In genomic region chr5:150320048-150320555, GRCh38 we compare ENCODE assay signal across 8 cellular contexts. TPM values are rescaled to one million over a fixed set of nuclear protein-coding genes. Genes with fewer than 3 reads are reported as not detected.
DNase-seq lines count a peak whose midpoint lies in the region; ATAC-seq and TF ChIP-seq lines count a peak whose summit lies in the region.

No MANE protein-coding gene starts in this region.

- H3K27ac Mint-ChIP-seq in activated T-helper 2 cell treated with anti-CD3 and anti-CD28 coated beads, Interferon-gamma antibody, Interleukin-2, Interleukin-4, amounts not matched to agents 10 μg/mL and 5 μg/mL and 100 μg/mL, durations not matched to agents 14 hours and 24 hours and 36 hours: no peak overlapping the region

- peak; percentile 13 for DNase-seq in DMS53 (lab: John Stamatoyannopoulos, UW)
- no peak for DNase-seq in DMS53 treated with DMSO at 0.1 percent for 48 hours (lab: John Stamatoyannopoulos, UW; ENCODE audit: unreplicated experiment)
- DNase-seq in caudate nucleus (lab: John Stamatoyannopoulos, UW): peak in 41 of 61 donors; percentile 3 to 87 (median 45)
- DNase-seq in left kidney (ENCODE audit: low read depth, low spot score): peak; percentile 59
- DNase-seq in upper lobe of left lung: no peak
- DNase-seq in RPMI8226: no peak
- no peak for DNase-seq in activated naive CD4-positive, alpha-beta T cell (lab: John Stamatoyannopoulos, UW)
- DNase-seq in activated T-helper 2 cell treated with anti-CD3 and anti-CD28 coated beads, Interferon-gamma antibody, Interleukin-2, Interleukin-4, amounts not matched to agents 10 μg/mL and 5 μg/mL and 100 μg/mL, durations not matched to agents 14 hours and 24 hours and 36 hours (ENCODE audit: low spot score): no peak

- H3K4me3 Mint-ChIP-seq in activated T-helper 2 cell treated with anti-CD3 and anti-CD28 coated beads, Interferon-gamma antibody, Interleukin-2, Interleukin-4, amounts not matched to agents 10 μg/mL and 5 μg/mL and 100 μg/mL, durations not matched to agents 14 hours and 24 hours and 36 hours (ENCODE audit: low read depth): no peak overlapping the region

- no peak for TF ChIP-seq POLR2A in upper lobe of left lung (IDR thresholded peaks at IDR 0.05)

- H3K27me3 ChIP-seq in upper lobe of left lung: no peaks in the 10 kb centered on the region

- H3K27me3 Mint-ChIP-seq in activated T-helper 2 cell treated with anti-CD3 and anti-CD28 coated beads, Interferon-gamma antibody, Interleukin-2, Interleukin-4, amounts not matched to agents 10 μg/mL and 5 μg/mL and 100 μg/mL, durations not matched to agents 14 hours and 24 hours and 36 hours (ENCODE audit: low read depth): peaks cover under 1% of the 10 kb centered on the region

- intact Hi-C loops in activated T-helper 2 cell treated with anti-CD3 and anti-CD28 coated beads, Interferon-gamma antibody, Interleukin-2, Interleukin-4, amounts not matched to agents 10 μg/mL and 5 μg/mL and 100 μg/mL, durations not matched to agents 14 hours and 24 hours and 36 hours (cut with micrococcal nuclease): no loop called here

- TF ChIP-seq EP300 in upper lobe of left lung (IDR thresholded peaks at IDR 0.05): no peak

- 71 to 84% methylated on average over 2 of the region's 2 CpGs for WGBS in upper lobe of left lung, 2 donors

- H3K4me1 Mint-ChIP-seq in activated T-helper 2 cell treated with anti-CD3 and anti-CD28 coated beads, Interferon-gamma antibody, Interleukin-2, Interleukin-4, amounts not matched to agents 10 μg/mL and 5 μg/mL and 100 μg/mL, durations not matched to agents 14 hours and 24 hours and 36 hours (ENCODE audit: low read depth): peaks cover 7% of the 10 kb centered on the region

- H3K36me3 ChIP-seq in upper lobe of left lung: no peaks in the 10 kb centered on the region

- no peak for TF ChIP-seq CTCF in upper lobe of left lung (IDR thresholded peaks at IDR 0.05)

- peak overlapping the region; percentile 68 for H3K27ac ChIP-seq in caudate nucleus (ENCODE audit: low read depth, low read length)
- H3K27ac ChIP-seq in upper lobe of left lung: no peak overlapping the region

- ATAC-seq in upper lobe of left lung (ENCODE audit: low FRiP score in 2 of 2): peak; percentile 62 to 89

- no peak overlapping the region for H3K4me3 ChIP-seq in upper lobe of left lung

- H3K9me3 ChIP-seq in upper lobe of left lung: no peaks in the 10 kb centered on the region

- no peaks in the 10 kb centered on the region for H3K9me3 Mint-ChIP-seq in activated T-helper 2 cell treated with anti-CD3 and anti-CD28 coated beads, Interferon-gamma antibody, Interleukin-2, Interleukin-4, amounts not matched to agents 10 μg/mL and 5 μg/mL and 100 μg/mL, durations not matched to agents 14 hours and 24 hours and 36 hours

- peaks cover 0 to 7% (median 0%) of the 10 kb centered on the region in 4 donors for H3K4me1 ChIP-seq in upper lobe of left lung

- H3K36me3 Mint-ChIP-seq in activated T-helper 2 cell treated with anti-CD3 and anti-CD28 coated beads, Interferon-gamma antibody, Interleukin-2, Interleukin-4, amounts not matched to agents 10 μg/mL and 5 μg/mL and 100 μg/mL, durations not matched to agents 14 hours and 24 hours and 36 hours (ENCODE audit: low read depth): no peaks in the 10 kb centered on the region

RNA-seq across cellular contexts. Expression of gene ARSI, which starts 17.4 kb away (rescaled TPM):
- 1 to 10 TPM in 5 of 6 donors, under 1 TPM in 1; 0.78 to 6.3 (median 2.8) TPM for total RNA-seq in upper lobe of left lung
- not detected in 2 replicates for total RNA-seq in activated T-helper 2 cell treated with anti-CD3 and anti-CD28 coated beads, Interferon-gamma antibody, Interleukin-2, Interleukin-4, amounts not matched to agents 10 μg/mL and 5 μg/mL and 100 μg/mL, durations not matched to agents 14 hours and 24 hours and 36 hours

RNA-seq across cellular contexts. Expression of gene CAMK2A, which starts 30.5 kb away (rescaled TPM):
- 1 to 10 TPM in 4 of 6 donors, under 1 TPM in 1, not detected in 1; 0.29 to 2.4 (median 1.8) TPM for total RNA-seq in upper lobe of left lung
- total RNA-seq in activated T-helper 2 cell treated with anti-CD3 and anti-CD28 coated beads, Interferon-gamma antibody, Interleukin-2, Interleukin-4, amounts not matched to agents 10 μg/mL and 5 μg/mL and 100 μg/mL, durations not matched to agents 14 hours and 24 hours and 36 hours: not detected in 2 replicates

RNA-seq across cellular contexts. Expression of gene TCOF1, which starts 37.4 kb away (rescaled TPM):
- total RNA-seq in upper lobe of left lung: 10 to 100 TPM; 21.7 to 71.2 (median 30.4) TPM
- total RNA-seq in activated T-helper 2 cell treated with anti-CD3 and anti-CD28 coated beads, Interferon-gamma antibody, Interleukin-2, Interleukin-4, amounts not matched to agents 10 μg/mL and 5 μg/mL and 100 μg/mL, durations not matched to agents 14 hours and 24 hours and 36 hours: 95.8 and 98.2 TPM in 2 replicates

Comparison
In these comparisons a context has a peak if more than half of its experiments do, and no peak if none do; other contexts are left out.
1. DNase-seq: peak in DMS53 (single experiment), caudate nucleus (41 of 61) and left kidney (single experiment); none in DMS53 treated with DMSO at 0.1 percent for 48 hours (single experiment), upper lobe of left lung (0 of 2), RPMI8226 (single experiment), activated naive CD4-positive, alpha-beta T cell (0 of 4) and activated T-helper 2 cell treated with anti-CD3 and anti-CD28 coated beads, Interferon-gamma antibody, Interleukin-2, Interleukin-4, amounts not matched to agents 10 μg/mL and 5 μg/mL and 100 μg/mL, durations not matched to agents 14 hours and 24 hours and 36 hours (single experiment).